8 cellular contexts compared by ENCODE assay signal in the genomic region with DNA sequence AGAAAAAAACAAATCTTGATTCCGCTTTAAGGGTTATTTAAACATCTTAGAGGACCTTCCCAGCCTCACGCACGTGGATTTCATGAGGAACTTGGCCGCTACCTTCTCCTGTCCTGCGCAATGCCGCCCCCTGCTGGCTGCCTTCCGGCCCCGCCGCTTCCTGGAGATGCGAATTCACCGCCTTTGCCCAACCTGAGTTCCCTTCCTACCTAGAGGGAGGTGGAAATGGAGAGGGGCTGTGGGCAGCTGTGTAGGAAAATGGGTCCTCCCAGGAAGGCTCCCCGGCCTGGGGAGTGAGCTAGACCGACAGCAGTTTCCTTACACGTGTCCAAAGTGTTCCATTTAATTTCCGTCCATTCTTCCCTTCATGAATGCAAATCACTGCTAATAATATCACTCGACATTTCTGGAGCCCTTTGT. TPM values are rescaled to one million over a fixed set of nuclear protein-coding genes. Genes with fewer than 3 reads are reported as not detected.
A peak's percentile ranks its signal among the peaks of the same experiment; 100 is the strongest.
DNase-seq lines count a peak whose midpoint lies in the region.

No MANE protein-coding gene starts in this region.

- peak overlapping the region; percentile 34; the same call in 1 of the 2 replicates for H2AFZ ChIP-seq in Karpas-422 (ENCODE audit: low read length)

- no peaks in the 10 kb centered on the region for H4K20me1 ChIP-seq in Karpas-422 (ENCODE audit: insufficient read depth, low read depth, low read length)

- H3K27ac ChIP-seq in Karpas-422 (ENCODE audit: low read length) (no peak overlapping the region), substantia nigra (ENCODE audit: low read depth, low read length, poor library complexity, severe bottlenecking) (no peak overlapping the region)

- peak overlapping the region; percentile 25; the same call in 1 of the 2 replicates for H3K4me3 ChIP-seq in Karpas-422 (ENCODE audit: low read length)

- H3K9me3 ChIP-seq in Karpas-422 (ENCODE audit: low read length): no peaks in the 10 kb centered on the region

- H3K79me2 ChIP-seq in Karpas-422 (ENCODE audit: low read length): no peaks in the 10 kb centered on the region

- H3K9ac ChIP-seq in Karpas-422 (ENCODE audit: low read length): no peak overlapping the region; the same call in 1 of the 2 replicates

- peaks cover 43% of the 10 kb centered on the region for H3K4me1 ChIP-seq in Karpas-422 (ENCODE audit: low read length)

- DNase-seq in DMS153 treated with DMSO at 0.1 percent for 48 hours (lab: John Stamatoyannopoulos, UW; ENCODE audit: unreplicated experiment) (peak; percentile 3), DMS153 (lab: John Stamatoyannopoulos, UW) (no peak), Karpas-422 (peak; percentile 93), SHP77 treated with DMSO at 0.1 percent for 48 hours (lab: John Stamatoyannopoulos, UW) (peak; percentile 70), activated gamma-delta T cell (lab: John Stamatoyannopoulos, UW) (peak; percentile 42), foreskin melanocyte (peak; percentile 40), occipital lobe (lab: John Stamatoyannopoulos, UW) (peak; percentile 70), substantia nigra (lab: John Stamatoyannopoulos, UW) (peak in 47 of 49 donors; percentile 7 to 90 (median 64))

- H3K9me2 ChIP-seq in Karpas-422 (replicated peaks; ENCODE audit: insufficient read depth, low read length): no peaks in the 10 kb centered on the region

- peak overlapping the region; percentile 53 for H3K4me2 ChIP-seq in Karpas-422 (ENCODE audit: low read depth, low read length, poor library complexity, severe bottlenecking)

- no peaks in the 10 kb centered on the region for H3K36me3 ChIP-seq in Karpas-422 (ENCODE audit: insufficient read depth, low read length)

- no peaks in the 10 kb centered on the region for H3K27me3 ChIP-seq in Karpas-422 (ENCODE audit: low read length)

RNA-seq across cellular contexts. Expression of gene ABCC12, which starts 1.0 kb away (rescaled TPM):
- total RNA-seq in Karpas-422 (2014; rRNA removed; shearing (Covaris generic); ENCODE audit: low replicate concordance): 0.04 and 0.86 TPM in 2 replicates
- 1.2 TPM for total RNA-seq in occipital lobe
